19 cellular contexts compared by ENCODE assay signal in genomic region chr4:97938141-97938540, GRCh38.
"Had no signal": no experiment of that assay in that cellular context is flagged by ENCODE, and none has a peak within 500 bp of the region (broad histone marks: within the 10 kb centered on the region; RNA-seq: fewer than 3 reads in every experiment).

No MANE protein-coding gene starts in this region.

- DNase-seq: effector CD8-positive, alpha-beta T cell; endodermal cell; foreskin keratinocyte; hypothalamus; immature natural killer cell; islet precursor cell; kidney glomerular epithelial cell; left ventricle myocardium superior; lower lobe of right lung; natural killer cell; pancreas; right lobe of liver; small intestine; stimulated activated CD4-positive, alpha-beta T cell treated with anti-CD3 and anti-CD28 coated beads, Interleukin-15, amount 100 ng/mL, for 24 hours; stimulated activated CD4-positive, alpha-beta T cell treated with anti-CD3 and anti-CD28 coated beads, Interleukin-2, amount 100 ng/mL, for 48 hours; stimulated activated naive B cell treated with anti-CD40 and anti-IgM and Interleukin-4, amounts not matched to agents 10 μg/mL and 1 μg/mL and 100 μg/mL, for 72 hours; upper lobe of left lung had no signal

- H3K27ac Mint-ChIP-seq: dendritic cell treated with granulocyte-macrophage colony-stimulating factor and Interleukin-4, amounts not matched to agents 40 ng/mL and 50 ng/mL, for 4 days; endodermal cell; immature natural killer cell; natural killer cell; stimulated activated naive B cell treated with anti-CD40 and anti-IgM and Interleukin-4, amounts not matched to agents 10 μg/mL and 1 μg/mL and 100 μg/mL, for 72 hours; stimulated activated naive CD8-positive, alpha-beta T cell treated with anti-CD3 and anti-CD28 coated beads, Interleukin-15, Interleukin-2, amounts not matched to agents 100 ng/mL and 50 ng/mL, for 24 hours had no signal

- H3K4me3 Mint-ChIP-seq: dendritic cell treated with granulocyte-macrophage colony-stimulating factor and Interleukin-4, amounts not matched to agents 40 ng/mL and 50 ng/mL, for 4 days; endodermal cell; immature natural killer cell; natural killer cell; stimulated activated naive B cell treated with anti-CD40 and anti-IgM and Interleukin-4, amounts not matched to agents 10 μg/mL and 1 μg/mL and 100 μg/mL, for 72 hours; stimulated activated naive CD8-positive, alpha-beta T cell treated with anti-CD3 and anti-CD28 coated beads, Interleukin-15, Interleukin-2, amounts not matched to agents 100 ng/mL and 50 ng/mL, for 24 hours had no signal

- H3K4me1 Mint-ChIP-seq: endodermal cell; immature natural killer cell; natural killer cell; stimulated activated naive B cell treated with anti-CD40 and anti-IgM and Interleukin-4, amounts not matched to agents 10 μg/mL and 1 μg/mL and 100 μg/mL, for 72 hours had no signal

- ATAC-seq: foreskin keratinocyte; left ventricle myocardium superior; lower lobe of right lung; natural killer cell; pancreas; right lobe of liver; stimulated activated naive B cell treated with anti-CD40 and anti-IgM and Interleukin-4, amounts not matched to agents 10 μg/mL and 1 μg/mL and 100 μg/mL, for 72 hours had no signal

- H3K27me3 Mint-ChIP-seq: dendritic cell treated with granulocyte-macrophage colony-stimulating factor and Interleukin-4, amounts not matched to agents 40 ng/mL and 50 ng/mL, for 4 days; stimulated activated naive B cell treated with anti-CD40 and anti-IgM and Interleukin-4, amounts not matched to agents 10 μg/mL and 1 μg/mL and 100 μg/mL, for 72 hours; stimulated activated naive CD8-positive, alpha-beta T cell treated with anti-CD3 and anti-CD28 coated beads, Interleukin-15, Interleukin-2, amounts not matched to agents 100 ng/mL and 50 ng/mL, for 24 hours had no signal

- H3K36me3 Mint-ChIP-seq: stimulated activated naive B cell treated with anti-CD40 and anti-IgM and Interleukin-4, amounts not matched to agents 10 μg/mL and 1 μg/mL and 100 μg/mL, for 72 hours had no signal
